ENCODE assay signal across 10 cellular contexts in genomic region chr18:57084331-57085298, GRCh38.
DNase-seq lines count a peak whose midpoint lies in the region; ATAC-seq, FAIRE-seq and TF ChIP-seq lines count a peak whose summit lies in the region.
"Had no signal": no experiment of that assay in that cellular context is flagged by ENCODE, and none has a peak within 500 bp of the region (broad histone marks: within the 10 kb centered on the region; RNA-seq: fewer than 3 reads in every experiment).

No MANE protein-coding gene starts in this region.

- intact Hi-C loops in CD4-positive, alpha-beta T cell (cut with DNase I, micrococcal nuclease), result no loop called here

- H3F3A ChIP-seq in MM.1S (ENCODE audit: insufficient read depth, low read length) (peaks cover 16% of the 10 kb centered on the region), neural progenitor cell (ENCODE audit: low read depth) (peaks cover 3% of the 10 kb centered on the region)

- no peaks in the 10 kb centered on the region for H3K9me2 ChIP-seq in MM.1S (replicated peaks; ENCODE audit: insufficient read depth, low read length)

- H3K4me1 ChIP-seq in MM.1S (ENCODE audit: low read length) (peaks cover 24% of the 10 kb centered on the region), neural progenitor cell (peaks cover 14% of the 10 kb centered on the region), Peyer's patch (no peaks in the 10 kb centered on the region)

- H3K4me3 ChIP-seq in MM.1S (ENCODE audit: low read length) (peak overlapping the region; percentile 49), neural progenitor cell (no peak overlapping the region), Peyer's patch (no peak overlapping the region)

- no peak for FAIRE-seq in frontal cortex (lab: Jason Lieb, UNC)

- peaks cover 4% of the 10 kb centered on the region for H3K27me3 Mint-ChIP-seq in neural progenitor cell (ENCODE audit: insufficient read depth, low read depth)
- peaks cover 48% of the 10 kb centered on the region for H3K27me3 Mint-ChIP-seq in CD4-positive, alpha-beta T cell

- H3K9ac ChIP-seq in MM.1S (ENCODE audit: low read length) (peak overlapping the region; percentile 71), neural progenitor cell (no peak overlapping the region)

- H3K79me2 ChIP-seq in MM.1S (ENCODE audit: low read length), result no peaks in the 10 kb centered on the region
- H3K79me2 ChIP-seq in neural progenitor cell (ENCODE audit: low read depth), result no peaks in the 10 kb centered on the region

- DNase-seq in NCI-H82 (lab: John Stamatoyannopoulos, UW) (peak; percentile 4), NCI-H82 treated with DMSO at 0.1 percent for 48 hours (lab: John Stamatoyannopoulos, UW; ENCODE audit: unreplicated experiment) (no peak), MM.1S (peak; percentile 82), neural progenitor cell (ENCODE audit: low spot score) (peak; percentile 36), frontal cortex (ENCODE audit: low spot score in 2 of 2) (no peak), Peyer's patch (no peak)
- DNase-seq in CD4-positive, alpha-beta T cell, result no peak
- DNase-seq: mammary epithelial cell had no signal

- POLR2A ChIA-PET in CD4-positive, alpha-beta T cell (lab: Charles Lee), result no interaction called here

- H3K9me3 Mint-ChIP-seq in neural progenitor cell, result peaks cover 4% of the 10 kb centered on the region
- no peaks in the 10 kb centered on the region for H3K9me3 Mint-ChIP-seq in CD4-positive, alpha-beta T cell

- H3K27ac Mint-ChIP-seq in neural progenitor cell, result no peak overlapping the region
- no peak overlapping the region for H3K27ac Mint-ChIP-seq in CD4-positive, alpha-beta T cell

- peak; percentile 88 for ATAC-seq in HG02610 (IDR thresholded peaks at IDR 0.05; ENCODE audit: unreplicated experiment)
- ATAC-seq in CD4-positive, alpha-beta T cell (ENCODE audit: poor library complexity), result no peak

- peak overlapping the region; percentile 94 for H3K27ac ChIP-seq in MM.1S (ENCODE audit: low read length)
- no peak overlapping the region for H3K27ac ChIP-seq in neural progenitor cell
- no peak overlapping the region for H3K27ac ChIP-seq in Peyer's patch
- no peak overlapping the region for H3K27ac ChIP-seq in CD4-positive, alpha-beta T cell (ENCODE audit: low read depth, low read length)
- H3K27ac ChIP-seq: 22Rv1 had no signal

- H2AFZ ChIP-seq in MM.1S (ENCODE audit: low read length) (peak overlapping the region; percentile 79), neural progenitor cell (replicated peaks) (no peak overlapping the region)

- TF ChIP-seq POLR2A in Peyer's patch (IDR thresholded peaks at IDR 0.05), result no peak

- H3K4me3 Mint-ChIP-seq in neural progenitor cell, result no peak overlapping the region
- H3K4me3 Mint-ChIP-seq in CD4-positive, alpha-beta T cell, result no peak overlapping the region

- H3K4me1 Mint-ChIP-seq in neural progenitor cell, result peaks cover 19% of the 10 kb centered on the region
- H3K4me1 Mint-ChIP-seq in CD4-positive, alpha-beta T cell (ENCODE audit: low read depth), result peaks cover 7% of the 10 kb centered on the region

- H3K9me3 ChIP-seq in MM.1S (replicated peaks; ENCODE audit: insufficient read depth, low read length) (no peaks in the 10 kb centered on the region), neural progenitor cell (ENCODE audit: low read depth) (no peaks in the 10 kb centered on the region), Peyer's patch (peaks cover 0 to 4% (median 0%) of the 10 kb centered on the region in 4 donors)
- H3K9me3 ChIP-seq in CD4-positive, alpha-beta T cell (ENCODE audit: control insufficient read depth, low read length), result no peaks in the 10 kb centered on the region

- H3K4me2 ChIP-seq in MM.1S (ENCODE audit: low read depth, low read length) (peak overlapping the region; percentile 89), neural progenitor cell (peak overlapping the region; percentile 31)

- no peaks in the 10 kb centered on the region for H3K36me3 Mint-ChIP-seq in neural progenitor cell
- H3K36me3 Mint-ChIP-seq in CD4-positive, alpha-beta T cell (ENCODE audit: low read depth), result no peaks in the 10 kb centered on the region

- H3K36me3 ChIP-seq in MM.1S (replicated peaks; ENCODE audit: insufficient read depth, low read length) (no peaks in the 10 kb centered on the region), neural progenitor cell (no peaks in the 10 kb centered on the region), Peyer's patch (no peaks in the 10 kb centered on the region)

- CTCF ChIA-PET in CD4-positive, alpha-beta T cell (lab: Charles Lee), result no interaction called here

- H3K27me3 ChIP-seq in MM.1S (replicated peaks; ENCODE audit: insufficient read depth, low read length), result no peaks in the 10 kb centered on the region
- no peaks in the 10 kb centered on the region for H3K27me3 ChIP-seq in neural progenitor cell
- no peaks in the 10 kb centered on the region for H3K27me3 ChIP-seq in Peyer's patch
- H3K27me3 ChIP-seq in CD4-positive, alpha-beta T cell (ENCODE audit: control insufficient read depth, insufficient read depth, low read length), result no peaks in the 10 kb centered on the region

- H4K20me1 ChIP-seq in MM.1S (ENCODE audit: insufficient read depth, low read length), result no peaks in the 10 kb centered on the region
- H4K20me1 ChIP-seq in neural progenitor cell (ENCODE audit: low read depth), result no peaks in the 10 kb centered on the region

- TF ChIP-seq CTCF in MM.1S (IDR thresholded peaks at IDR 0.05; ENCODE audit: low read length) (peak; percentile 15), neural progenitor cell (IDR thresholded peaks at IDR 0.05) (no peak), Peyer's patch (IDR thresholded peaks at IDR 0.05) (no peak)
- no peak for TF ChIP-seq CTCF in CD4-positive, alpha-beta T cell (IDR thresholded peaks at IDR 0.05)

Comparison
In these comparisons a context has a peak if more than half of its experiments do, and no peak if none do; other contexts are left out.
1. DNase-seq: peak in NCI-H82 (single experiment), MM.1S (single experiment) and neural progenitor cell (single experiment); none in NCI-H82 treated with DMSO at 0.1 percent for 48 hours (single experiment), frontal cortex (0 of 2), Peyer's patch (0 of 3) and CD4-positive, alpha-beta T cell (0 of 10).